25 cellular contexts compared by ENCODE assay signal in genomic region chr13:110354209-110354627, GRCh38. TPM values are rescaled to one million over a fixed set of nuclear protein-coding genes. Genes with fewer than 3 reads are reported as not detected.
A peak's percentile ranks its signal among the peaks of the same experiment; 100 is the strongest.
DNase-seq lines count a peak whose midpoint lies in the region; ATAC-seq and TF ChIP-seq lines count a peak whose summit lies in the region.
"Had no signal": no experiment of that assay in that cellular context is flagged by ENCODE, and none has a peak within 500 bp of the region (broad histone marks: within the 10 kb centered on the region; RNA-seq: fewer than 3 reads in every experiment).

No MANE protein-coding gene starts in this region.

- H3K27ac Mint-ChIP-seq in nephron = peak overlapping the region; percentile 39 to 74 (median 69)
- H3K27ac Mint-ChIP-seq: activated CD4-positive, alpha-beta T cell treated with anti-CD3 and anti-CD28 coated beads, Interleukin-2, amount 10 ng/mL, durations not matched to agents 24 days and 14 days; CD4-positive, CD25-positive, alpha-beta regulatory T cell; dendritic cell treated with granulocyte-macrophage colony-stimulating factor and Interleukin-4, amounts not matched to agents 40 ng/mL and 50 ng/mL, for 4 days; naive thymus-derived CD8-positive, alpha-beta T cell; T-helper 2 cell treated with Interferon-gamma antibody and Interleukin-4, amounts not matched to agents 5 μg/mL and 100 μg/mL, for 36 hours had no signal

- H3K4me1 ChIP-seq in PC-3 (ENCODE audit: insufficient read depth, low read length) = peaks cover 19% of the 10 kb centered on the region; the same call in 1 of the 2 replicates
- H3K4me1 ChIP-seq in esophagus muscularis mucosa = peaks cover 45 to 82% (median 77%) of the 10 kb centered on the region in 4 donors
- peaks cover 22 to 32% (median 25%) of the 10 kb centered on the region in 4 donors for H3K4me1 ChIP-seq in transverse colon
- peaks cover 0 to 16% of the 10 kb centered on the region in 2 donors for H3K4me1 ChIP-seq in left lung

- TF ChIP-seq CTCF in PC-3 (conservative IDR thresholded peaks at IDR 0.05; ENCODE audit: low read depth, low read length) (no peak), esophagus muscularis mucosa (IDR thresholded peaks at IDR 0.05) (no peak), nephron (IDR thresholded peaks at IDR 0.05; ENCODE audit: unreplicated experiment in 3 of 3) (no peak), transverse colon (IDR thresholded peaks at IDR 0.05) (no peak), left lung (IDR thresholded peaks at IDR 0.05) (no peak)

- CTCF ChIA-PET in PC-3 (lab: Charles Lee) = interaction anchor here (0.6 to 0.8 kb wide), 2 partner anchors 17 to 58 kb away, joined by 3 to 9 read pairs; no protein-coding TSS in a partner anchor

- TF ChIP-seq POLR2A in esophagus muscularis mucosa (IDR thresholded peaks at IDR 0.05; ENCODE audit: low read depth) (no peak), transverse colon (IDR thresholded peaks at IDR 0.05) (no peak)

- H3K27ac ChIP-seq in PC-3 (ENCODE audit: low read length) (no peak overlapping the region), esophagus muscularis mucosa (replicated peaks in 1 of 4) (peak overlapping the region; percentile 91 to 98 (median 92)), transverse colon (peak overlapping the region; percentile 69 to 87 (median 84)), left lung (no peak overlapping the region)
- H3K27ac ChIP-seq: ovary, right atrium auricular region, SK-N-MC had no signal

- H3K36me3 Mint-ChIP-seq in nephron (ENCODE audit: low read depth) = peaks cover 13% of the 10 kb centered on the region
- H3K36me3 Mint-ChIP-seq: CD4-positive, CD25-positive, alpha-beta regulatory T cell; naive thymus-derived CD8-positive, alpha-beta T cell had no signal

- intact Hi-C loops in PC-3 (cut with micrococcal nuclease) (no loop called here), esophagus muscularis mucosa (cut with DNase I) (no loop called here), transverse colon (cut with DNase I; ENCODE audit: low total_unique reads) (loop anchor here (5.0 kb wide), 2 partner anchors 43 to 672 kb away; no protein-coding TSS in a partner anchor), left lung (cut with DNase I) (no loop called here)

- no peaks in the 10 kb centered on the region for H3K27me3 Mint-ChIP-seq in nephron (ENCODE audit: low read depth)
- H3K27me3 Mint-ChIP-seq: CD4-positive, CD25-positive, alpha-beta regulatory T cell had no signal

- peaks cover 34% of the 10 kb centered on the region for H3K79me2 ChIP-seq in PC-3 (ENCODE audit: low read length)

- no peaks in the 10 kb centered on the region for H3F3A ChIP-seq in PC-3 (ENCODE audit: low read length, unreplicated experiment)

- in situ Hi-C loops in transverse colon (cut with MboI; ENCODE audit: low pct_ligation_motif_present in 1 of 4, low pct_unique_long_range_greater_than_20kb in 1 of 4, low sequenced_read_pairs in 3 of 4) = no loop called here

- BruUV-seq in PC-3 (replicated peaks; lab: Mats Ljungman, UMichigan) = no TSS peak

- DNase-seq in PC-3 (peak; percentile 17), esophagus muscularis mucosa (ENCODE audit: extremely low spot score) (no peak), transverse colon (no peak), left lung (no peak), dermis blood vessel endothelial cell (no peak)
- DNase-seq: activated CD4-positive, alpha-beta T cell treated with anti-CD3 and anti-CD28 coated beads, Interleukin-2, amount 10 ng/mL, durations not matched to agents 24 days and 14 days; activated naive CD4-positive, alpha-beta T cell; activated T-cell treated with anti-CD3 and anti-CD28 coated beads, Interleukin-2, amount 50 U/mL, for 48 hours; amniotic stem cell; CD4-positive, CD25-positive, alpha-beta regulatory T cell; kidney; naive thymus-derived CD8-positive, alpha-beta T cell; NCI-H1436; NCI-H510A; ovary; RPMI8226; stimulated activated CD4-positive, alpha-beta T cell treated with anti-CD3 and anti-CD28 coated beads, Interleukin-4, amount 100 ng/mL, for 4 hours; stimulated activated naive CD4-positive, alpha-beta T cell treated with Interleukin-2 at 50 U/mL for 16 hours; trophoblast cell had no signal

- no peaks in the 10 kb centered on the region for H3K27me3 ChIP-seq in PC-3 (ENCODE audit: low read length)
- no peaks in the 10 kb centered on the region for H3K27me3 ChIP-seq in esophagus muscularis mucosa
- H3K27me3 ChIP-seq in transverse colon = no peaks in the 10 kb centered on the region
- no peaks in the 10 kb centered on the region for H3K27me3 ChIP-seq in left lung
- H3K27me3 ChIP-seq: ovary, right atrium auricular region had no signal

- H3K4me1 Mint-ChIP-seq in nephron = peaks cover 51% of the 10 kb centered on the region
- H3K4me1 Mint-ChIP-seq: activated CD4-positive, alpha-beta T cell treated with anti-CD3 and anti-CD28 coated beads, Interleukin-2, amount 10 ng/mL, durations not matched to agents 24 days and 14 days; CD4-positive, CD25-positive, alpha-beta regulatory T cell; naive thymus-derived CD8-positive, alpha-beta T cell had no signal

- H3K9ac ChIP-seq in PC-3 (ENCODE audit: low read length) = no peak overlapping the region

- H3K9me3 ChIP-seq in PC-3 (ENCODE audit: low read length) (no peaks in the 10 kb centered on the region), esophagus muscularis mucosa (no peaks in the 10 kb centered on the region), transverse colon (no peaks in the 10 kb centered on the region), left lung (no peaks in the 10 kb centered on the region)
- H3K9me3 ChIP-seq: ovary, right atrium auricular region had no signal

- peak; percentile 48 for ATAC-seq in PC-3
- no peak for ATAC-seq in left lung
- no peak for ATAC-seq in GM18867 (IDR thresholded peaks at IDR 0.05; ENCODE audit: unreplicated experiment)
- ATAC-seq: naive thymus-derived CD8-positive, alpha-beta T cell had no signal

- no peaks in the 10 kb centered on the region for H4K20me1 ChIP-seq in PC-3 (ENCODE audit: low read length)

- H3K4me3 ChIP-seq in PC-3 (ENCODE audit: low read length) = no peak overlapping the region
- H3K4me3 ChIP-seq in esophagus muscularis mucosa = no peak overlapping the region
- H3K4me3 ChIP-seq in transverse colon = no peak overlapping the region
- H3K4me3 ChIP-seq in left lung = no peak overlapping the region
- H3K4me3 ChIP-seq: ovary, right atrium auricular region, SK-N-MC had no signal

- H3K36me3 ChIP-seq in PC-3 (ENCODE audit: low read depth, low read length) (no peaks in the 10 kb centered on the region; the same call in 1 of the 2 replicates), esophagus muscularis mucosa (peaks cover 0 to 17% (median 12%) of the 10 kb centered on the region in 4 donors), transverse colon (no peaks in the 10 kb centered on the region), left lung (peaks cover 0 to 8% of the 10 kb centered on the region in 2 donors)
- H3K36me3 ChIP-seq: ovary had no signal

- H3K9me2 ChIP-seq in PC-3 (replicated peaks; ENCODE audit: low read length) = no peaks in the 10 kb centered on the region

- no peak overlapping the region for H2AFZ ChIP-seq in PC-3 (ENCODE audit: low read length)

- no peak overlapping the region for H3K4me3 Mint-ChIP-seq in nephron
- H3K4me3 Mint-ChIP-seq: activated CD4-positive, alpha-beta T cell treated with anti-CD3 and anti-CD28 coated beads, Interleukin-2, amount 10 ng/mL, durations not matched to agents 24 days and 14 days; CD4-positive, CD25-positive, alpha-beta regulatory T cell; dendritic cell treated with granulocyte-macrophage colony-stimulating factor and Interleukin-4, amounts not matched to agents 40 ng/mL and 50 ng/mL, for 4 days; naive thymus-derived CD8-positive, alpha-beta T cell; T-helper 2 cell treated with Interferon-gamma antibody and Interleukin-4, amounts not matched to agents 5 μg/mL and 100 μg/mL, for 36 hours had no signal

- no peaks in the 10 kb centered on the region for H3K9me3 Mint-ChIP-seq in nephron
- H3K9me3 Mint-ChIP-seq: activated CD4-positive, alpha-beta T cell treated with anti-CD3 and anti-CD28 coated beads, Interleukin-2, amount 10 ng/mL, durations not matched to agents 24 days and 14 days; CD4-positive, CD25-positive, alpha-beta regulatory T cell; dendritic cell treated with granulocyte-macrophage colony-stimulating factor and Interleukin-4, amounts not matched to agents 40 ng/mL and 50 ng/mL, for 4 days; T-helper 2 cell treated with Interferon-gamma antibody and Interleukin-4, amounts not matched to agents 5 μg/mL and 100 μg/mL, for 36 hours had no signal

- TF ChIP-seq EP300 in esophagus muscularis mucosa (IDR thresholded peaks at IDR 0.05) (no peak), transverse colon (IDR thresholded peaks at IDR 0.05; ENCODE audit: low read depth) (no peak)

- no peak overlapping the region for H3K4me2 ChIP-seq in PC-3 (ENCODE audit: low read length)

- POLR2A ChIA-PET in PC-3 (lab: Charles Lee; ENCODE audit: unreplicated experiment) = interaction anchor here (0.6 to 0.8 kb wide), 2 partner anchors 45 to 47 kb away, joined by 5 to 9 read pairs; partner anchors contain the start of genes COL4A1 and COL4A2

- WGBS in esophagus muscularis mucosa = 67% methylated on average over 5 of the region's 5 CpGs
- WGBS in transverse colon (ENCODE audit: low coverage in 1 of 2), 2 donors = 35 to 45% methylated on average over 3 to 5 of the region's 5 CpGs

RNA-seq across cellular contexts. Expression of gene COL4A2, which starts 47.1 kb away (rescaled TPM):
- total RNA-seq in PC-3 (2014; rRNA removed) (74.5 and 127 TPM in 2 replicates), esophagus muscularis mucosa (100 to 1,000 TPM; 419 to 931 (median 555) TPM), transverse colon (100 to 1,000 TPM in 2 of 4 donors, 10 to 100 TPM in 2; 75.1 to 322 (median 115) TPM), left lung (100 to 1,000 TPM; 343 to 638 TPM), dermis blood vessel endothelial cell (1,112 and 1,320 TPM in 2 replicates)
- total RNA-seq: activated CD4-positive, alpha-beta T cell treated with anti-CD3 and anti-CD28 coated beads, Interleukin-2, amount 10 ng/mL, durations not matched to agents 24 days and 14 days; CD4-positive, CD25-positive, alpha-beta regulatory T cell; naive thymus-derived CD8-positive, alpha-beta T cell had no signal

RNA-seq across cellular contexts. Expression of gene COL4A1, which starts 47.3 kb away (rescaled TPM):
- 35.7 and 48.7 TPM in 2 replicates for total RNA-seq in PC-3 (2014; rRNA removed)
- 100 to 1,000 TPM; 328 to 578 (median 405) TPM for total RNA-seq in esophagus muscularis mucosa
- total RNA-seq in transverse colon = 100 to 1,000 TPM in 2 of 4 donors, 10 to 100 TPM in 2; 46.4 to 180 (median 99.2) TPM
- total RNA-seq in left lung = 1,000 to 10,000 TPM in 1 of 2 donors, 100 to 1,000 TPM in 1; 418 to 1,057 TPM
- 1,485 and 1,882 TPM in 2 replicates for total RNA-seq in dermis blood vessel endothelial cell
- total RNA-seq: activated CD4-positive, alpha-beta T cell treated with anti-CD3 and anti-CD28 coated beads, Interleukin-2, amount 10 ng/mL, durations not matched to agents 24 days and 14 days; CD4-positive, CD25-positive, alpha-beta regulatory T cell; naive thymus-derived CD8-positive, alpha-beta T cell had no signal

Comparison
In these comparisons a context has a peak if more than half of its experiments do, and no peak if none do; other contexts are left out.
1. H3K27ac ChIP-seq: peak in esophagus muscularis mucosa (4 of 4) and transverse colon (4 of 4); none in PC-3 (single experiment) and left lung (0 of 2).